ENCODE assay signal across 8 cellular contexts in the genomic region with DNA sequence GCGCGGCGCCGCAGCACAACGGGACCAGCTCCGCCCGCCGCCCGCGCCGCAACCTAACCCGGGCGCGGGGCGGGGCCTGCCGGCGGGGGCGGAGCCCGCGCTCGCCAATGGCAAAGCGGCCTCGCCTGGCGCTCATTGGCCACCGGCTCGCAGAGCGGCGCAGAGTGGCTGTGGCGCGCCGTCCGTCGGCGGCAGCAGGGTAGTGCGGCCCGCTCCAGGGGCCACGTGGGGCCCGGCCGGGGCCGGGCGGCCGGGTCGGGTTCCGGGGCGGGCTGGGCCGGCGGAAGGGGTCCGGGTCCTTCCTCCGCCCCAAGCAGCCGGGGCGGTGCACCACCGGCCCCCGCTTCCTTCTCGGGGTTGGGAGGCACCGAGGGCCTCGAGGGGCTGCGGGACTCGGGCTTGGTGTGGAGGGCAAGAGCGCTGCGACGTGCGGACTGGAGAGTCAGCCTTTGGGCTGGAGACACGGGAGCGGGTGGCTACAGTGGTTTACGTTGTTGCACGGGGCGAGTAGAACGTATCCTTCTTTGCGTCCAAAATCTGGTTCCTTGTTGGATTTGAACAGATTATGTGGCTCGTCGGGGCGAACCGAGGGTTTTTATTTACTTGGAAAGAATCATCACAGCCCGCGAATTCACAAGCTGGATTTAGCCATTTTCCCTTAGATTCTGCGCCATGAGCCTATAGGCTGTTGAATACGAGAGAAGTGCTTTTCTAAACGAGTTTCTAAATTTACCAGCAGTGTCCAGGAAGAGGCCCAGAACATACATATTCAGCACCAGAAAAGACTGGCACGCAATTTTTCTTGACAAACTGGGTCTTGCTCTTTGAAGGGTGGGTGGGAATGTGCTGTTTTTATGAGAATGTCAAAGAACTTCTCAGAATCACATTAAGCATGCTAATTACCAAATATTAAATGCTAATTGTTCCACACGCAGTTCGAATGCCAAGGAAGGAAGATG.
DNase-seq lines count a peak whose midpoint lies in the region; ATAC-seq and TF ChIP-seq lines count a peak whose summit lies in the region.

TSS of gene SRM (minus strand) at position 29 of the 959 bp plus-strand sequence. CDS start 75 bp downstream, outside the sequence.

- H3K4me1 Mint-ChIP-seq in central memory CD8-positive, alpha-beta T cell, result peaks cover 35% of the 10 kb centered on the region

- peak within 1 kb of the TSS; percentile 97 for H3K27ac Mint-ChIP-seq in central memory CD8-positive, alpha-beta T cell (ENCODE audit: low read depth)

- no peaks in the 10 kb centered on the region for H3K27me3 Mint-ChIP-seq in central memory CD8-positive, alpha-beta T cell

- peak within 1 kb of the TSS; percentile 99 for H3K4me3 ChIP-seq in AG09309 (ENCODE audit: control insufficient read depth, low read depth, low read length)

- TF ChIP-seq CTCF in AG09309 (IDR thresholded peaks at IDR 0.05; ENCODE audit: control insufficient read depth, insufficient read depth, low read depth, low read length, missing control alignments), result no peak

- DNase-seq in AG09309 (ENCODE audit: low read depth) (peak; percentile 46), NCI-H345 (lab: John Stamatoyannopoulos, UW) (peak; percentile 94), islet precursor cell (peak; percentile 95)
- peak; percentile 78 to 81 for DNase-seq in central memory CD8-positive, alpha-beta T cell (ENCODE audit: low spot score in 2 of 2)
- DNase-seq in stimulated activated CD4-positive, alpha-beta T cell treated with anti-CD3 and anti-CD28 coated beads, Interleukin-12 subunit alpha, Interleukin-12 subunit beta, amount 100 ng/mL, for 4 hours, result peak; percentile 92

- peak; percentile 85 for ATAC-seq in GM19023 (IDR thresholded peaks at IDR 0.05; ENCODE audit: unreplicated experiment)
- ATAC-seq in HG03196 (IDR thresholded peaks at IDR 0.05; ENCODE audit: unreplicated experiment), result peak; percentile 87
- ATAC-seq in activated CD4-positive, CD25-positive, alpha-beta regulatory T cell treated with anti-CD3 and anti-CD28 coated beads, Interleukin-2, amount 50 U/mL, for 24 hours, result peak; percentile 93 to 96
- peak; percentile 82 for ATAC-seq in central memory CD8-positive, alpha-beta T cell (replicated peaks; ENCODE audit: extremely low read depth, poor library complexity, severe bottlenecking)

- peak within 1 kb of the TSS; percentile 96 for H3K4me3 Mint-ChIP-seq in central memory CD8-positive, alpha-beta T cell

- H3K36me3 Mint-ChIP-seq in central memory CD8-positive, alpha-beta T cell (ENCODE audit: insufficient read depth), result peaks cover 24% of the 10 kb centered on the region

- no peaks in the 10 kb centered on the region for H3K9me3 Mint-ChIP-seq in central memory CD8-positive, alpha-beta T cell

Comparison
In these comparisons a context has a peak if more than half of its experiments do, and no peak if none do; other contexts are left out.
1. Peak in every context shown above with its lines: DNase-seq, ATAC-seq and H3K4me3 ChIP-seq.